Comparison of ENCODE assay signal across 29 cellular contexts in the genomic region with DNA sequence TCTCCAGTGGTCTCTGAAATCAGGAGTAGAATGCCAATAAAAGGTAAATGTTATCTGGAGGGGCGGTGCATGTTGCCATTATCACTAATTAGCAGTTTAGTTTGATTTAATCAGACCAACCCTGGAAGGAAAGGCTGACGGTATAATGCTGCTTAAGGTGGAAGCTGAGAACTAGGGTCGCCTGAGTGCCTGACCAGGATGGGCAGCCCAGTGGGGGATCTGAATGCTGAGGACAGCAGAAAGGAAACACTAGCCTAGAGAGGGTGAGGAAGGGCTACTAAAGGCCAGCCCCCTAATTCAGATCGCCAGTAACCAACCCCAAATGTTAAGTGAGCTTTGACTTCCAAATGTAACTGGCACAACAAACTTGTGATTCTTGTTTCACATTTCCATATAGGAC.
"Had no signal": no experiment of that assay in that cellular context is flagged by ENCODE, and none has a peak within 500 bp of the region (broad histone marks: within the 10 kb centered on the region; RNA-seq: fewer than 3 reads in every experiment).

No MANE protein-coding gene starts in this region.

- H3K36me3 ChIP-seq: SJSA1, WERI-Rb-1 had no signal

- ATAC-seq: activated CD8-positive, alpha-beta memory T cell treated with anti-CD3 and anti-CD28 coated beads, Interleukin-2, amount 10 ng/mL, durations not matched to agents 7 days and 5 days; activated naive CD8-positive, alpha-beta T cell treated with anti-CD3 and anti-CD28 coated beads, Interleukin-2, amount 50 U/mL, for 24 hours; Panc1; SK-N-SH treated with all-trans-retinoic acid at 6 μM for 48 hours; T-cell had no signal

- H3K36me3 Mint-ChIP-seq: activated CD4-positive, alpha-beta memory T cell treated with anti-CD3 and anti-CD28 coated beads for 36 hours; activated naive CD4-positive, alpha-beta T cell treated with anti-CD3 and anti-CD28 coated beads, Interleukin-2, amount 10 ng/mL, durations not matched to agents 7 days and 5 days; activated naive CD8-positive, alpha-beta T cell; T-cell had no signal

- H3K27me3 ChIP-seq: SJSA1 had no signal

- H3K9me3 ChIP-seq: SJSA1 had no signal

- H3K4me3 Mint-ChIP-seq: activated CD4-positive, alpha-beta memory T cell treated with anti-CD3 and anti-CD28 coated beads for 36 hours; activated CD8-positive, alpha-beta memory T cell treated with anti-CD3 and anti-CD28 coated beads, Interleukin-2, amount 10 ng/mL, durations not matched to agents 7 days and 5 days; activated naive CD4-positive, alpha-beta T cell treated with anti-CD3 and anti-CD28 coated beads, Interleukin-2, amount 10 ng/mL, durations not matched to agents 7 days and 5 days; activated naive CD8-positive, alpha-beta T cell; activated naive CD8-positive, alpha-beta T cell treated with anti-CD3 and anti-CD28 coated beads, Interleukin-2, amount 50 U/mL, for 24 hours; T-cell had no signal

- H3K27ac ChIP-seq: SJSA1, WERI-Rb-1 had no signal

- H3K9me3 Mint-ChIP-seq: activated CD4-positive, alpha-beta memory T cell treated with anti-CD3 and anti-CD28 coated beads for 36 hours; activated naive CD4-positive, alpha-beta T cell treated with anti-CD3 and anti-CD28 coated beads, Interleukin-2, amount 10 ng/mL, durations not matched to agents 7 days and 5 days; activated naive CD8-positive, alpha-beta T cell treated with anti-CD3 and anti-CD28 coated beads, Interleukin-2, amount 50 U/mL, for 24 hours; brain; T-cell had no signal

- H3K27ac Mint-ChIP-seq: activated CD4-positive, alpha-beta memory T cell treated with anti-CD3 and anti-CD28 coated beads for 36 hours; activated CD8-positive, alpha-beta memory T cell treated with anti-CD3 and anti-CD28 coated beads, Interleukin-2, amount 10 ng/mL, durations not matched to agents 7 days and 5 days; activated naive CD4-positive, alpha-beta T cell treated with anti-CD3 and anti-CD28 coated beads, Interleukin-2, amount 10 ng/mL, durations not matched to agents 7 days and 5 days; activated naive CD8-positive, alpha-beta T cell; activated naive CD8-positive, alpha-beta T cell treated with anti-CD3 and anti-CD28 coated beads, Interleukin-2, amount 50 U/mL, for 24 hours; T-cell had no signal

- H3K27me3 Mint-ChIP-seq: activated CD4-positive, alpha-beta memory T cell treated with anti-CD3 and anti-CD28 coated beads for 36 hours; activated naive CD4-positive, alpha-beta T cell treated with anti-CD3 and anti-CD28 coated beads, Interleukin-2, amount 10 ng/mL, durations not matched to agents 7 days and 5 days; activated naive CD8-positive, alpha-beta T cell treated with anti-CD3 and anti-CD28 coated beads, Interleukin-2, amount 50 U/mL, for 24 hours; brain; T-cell had no signal

- FAIRE-seq: bronchial epithelial cell had no signal

- H3K4me3 ChIP-seq: SJSA1 had no signal

- DNase-seq: activated CD4-positive, alpha-beta memory T cell treated with anti-CD3 and anti-CD28 coated beads for 36 hours; activated CD4-positive, alpha-beta T cell treated with anti-CD3 and anti-CD28 coated beads, Interleukin-2, amount 50 U/mL, for 1 hour; activated CD8-positive, alpha-beta memory T cell treated with anti-CD3 and anti-CD28 coated beads for 24 hours; activated CD8-positive, alpha-beta memory T cell treated with anti-CD3 and anti-CD28 coated beads, Interleukin-2, amount 10 ng/mL, durations not matched to agents 7 days and 5 days; activated CD8-positive, alpha-beta memory T cell treated with anti-CD3 and anti-CD28 coated beads, Interleukin-2, amount 50 U/mL, for 48 hours; activated effector memory CD4-positive, alpha-beta T cell treated with Interleukin-2 at 50 U/mL for 16 hours; activated naive CD4-positive, alpha-beta T cell treated with anti-CD3 and anti-CD28 coated beads, Interleukin-2, amount 10 ng/mL, durations not matched to agents 7 days and 5 days; activated naive CD8-positive, alpha-beta T cell treated with anti-CD3 and anti-CD28 coated beads, Interleukin-2, amount 50 U/mL, for 24 hours; activated T-cell treated with anti-CD3 and anti-CD28 coated beads, Interleukin-2, amount 50 U/mL, for 48 hours; anterior cingulate cortex; central memory CD4-positive, alpha-beta T cell; NCI-H1105; NCI-H1436; NCI-H187; NCI-H2029 treated with DMSO at 0.1 percent for 48 hours; NCI-H2107; NCI-H2171; NCI-H510A; NCI-H526; SHP77; T-cell; T1000; WERI-Rb-1 had no signal
